In genomic region chr17:57255182-57255775, GRCh38 we compare ENCODE assay signal across 8 cellular contexts. TPM values are rescaled to one million over a fixed set of nuclear protein-coding genes. Genes with fewer than 3 reads are reported as not detected.
DNase-seq lines count a peak whose midpoint lies in the region; ATAC-seq and TF ChIP-seq lines count a peak whose summit lies in the region.

No MANE protein-coding gene starts in this region.

- H3K27ac ChIP-seq in fibroblast of lung (ENCODE audit: insufficient read depth, low read length), result no peak overlapping the region
- peak overlapping the region; percentile 97 to 99 for H3K27ac ChIP-seq in prostate gland

- no peak overlapping the region for H3K9ac ChIP-seq in fibroblast of lung (ENCODE audit: insufficient read depth, low read length)

- TF ChIP-seq POLR2A in prostate gland (IDR thresholded peaks at IDR 0.05), result no peak

- intact Hi-C loops in prostate gland (cut with DNase I), result loop anchor here (5.0 to 10.0 kb wide), 2 partner anchors 152 to 330 kb away; no protein-coding TSS in a partner anchor

- H3K4me1 ChIP-seq in fibroblast of lung (ENCODE audit: control insufficient read depth, extremely low read depth, insufficient read depth, low read length) (peaks cover 3% of the 10 kb centered on the region), prostate gland (replicated peaks) (no peaks in the 10 kb centered on the region)

- ATAC-seq in HG03439 (IDR thresholded peaks at IDR 0.05; ENCODE audit: unreplicated experiment), result no peak

- CTCF ChIA-PET in HEK293T (lab: Yijun Ruan, JAX), result interaction anchor here (0.5 to 2.2 kb wide), 2 partner anchors 12 to 512 kb away, joined by 3 to 19 read pairs; no protein-coding TSS in a partner anchor

- H3K79me2 ChIP-seq in fibroblast of lung (ENCODE audit: control insufficient read depth, insufficient read depth, low read length), result no peaks in the 10 kb centered on the region

- TF ChIP-seq CTCF in fibroblast of lung (conservative IDR thresholded peaks at IDR 0.05 in 1 of 2, IDR thresholded peaks at IDR 0.05 in 1 of 2; ENCODE audit: low read depth in 1 of 2, low read length in 2 of 2), result no peak
- TF ChIP-seq CTCF in prostate gland (IDR thresholded peaks at IDR 0.05), result no peak

- H4K20me1 ChIP-seq in fibroblast of lung (ENCODE audit: control insufficient read depth, extremely low read depth, insufficient read depth, low read length), result no peaks in the 10 kb centered on the region

- no peaks in the 10 kb centered on the region for H3K9me3 ChIP-seq in fibroblast of lung (ENCODE audit: control insufficient read depth, insufficient read depth, low read depth, low read length)
- H3K9me3 ChIP-seq in prostate gland, result no peaks in the 10 kb centered on the region

- WGBS in prostate gland, result 28% methylated on average over 16 of the region's 16 CpGs

- H3K36me3 ChIP-seq in fibroblast of lung (ENCODE audit: control insufficient read depth, insufficient read depth, low read length) (no peaks in the 10 kb centered on the region), prostate gland (no peaks in the 10 kb centered on the region)

- no peak overlapping the region for H2AFZ ChIP-seq in fibroblast of lung (ENCODE audit: low read length)

- POLR2A ChIA-PET in HEK293T (lab: Yijun Ruan, JAX), result interaction anchor here (1.0 kb wide), 1 partner anchor 12 kb away, joined by 4 read pairs; no protein-coding TSS in a partner anchor

- peak overlapping the region; percentile 96 for H3K4me2 ChIP-seq in fibroblast of lung (ENCODE audit: extremely low read depth, insufficient read depth, low read length)

- peak overlapping the region; percentile 82 for H3K4me3 ChIP-seq in GM08714 (ENCODE audit: low read length)
- H3K4me3 ChIP-seq in fibroblast of lung (replicated peaks in 1 of 4; ENCODE audit: control extremely low read depth in 1 of 4, insufficient read depth in 1 of 4, low read depth in 3 of 4, low read length in 4 of 4), result peak overlapping the region; percentile 55 to 72 (median 64)
- peak overlapping the region; percentile 82 to 88 for H3K4me3 ChIP-seq in prostate gland

- peak; percentile 21 for DNase-seq in RKO (ENCODE audit: low spot score)
- DNase-seq in fibroblast of lung (ENCODE audit: low read depth in 2 of 2), result no peak
- no peak for DNase-seq in prostate gland (ENCODE audit: low spot score)
- no peak for DNase-seq in activated gamma-delta T cell treated with Interleukin-2 at 50 U/mL for 16 hours
- DNase-seq in HEK293T (ENCODE audit: extremely low spot score), result no peak
- no peak for DNase-seq in cerebellum (ENCODE audit: low spot score)

- peaks cover 9% of the 10 kb centered on the region for H3K27me3 ChIP-seq in fibroblast of lung (ENCODE audit: control insufficient read depth, insufficient read depth, low read length)
- H3K27me3 ChIP-seq in prostate gland (replicated peaks; ENCODE audit: insufficient read depth), result no peaks in the 10 kb centered on the region

TF ChIP-seq in HEK293T, 16 proteins besides CTCF, POLR2A, EP300 and RAD21:
- TF ChIP-seq FOXK2 (IDR thresholded peaks at IDR 0.05) (no peak), CTBP1 (IDR thresholded peaks at IDR 0.05; ENCODE audit: borderline replicate concordance) (no peak), FOXA1 (IDR thresholded peaks at IDR 0.05) (no peak), BHLHE40 (IDR thresholded peaks at IDR 0.05; ENCODE audit: borderline replicate concordance) (no peak), NFRKB (IDR thresholded peaks at IDR 0.05) (no peak), L3MBTL2 (conservative IDR thresholded peaks at IDR 0.05) (no peak; the same call in 1 of the 2 replicates), FOXM1 (IDR thresholded peaks at IDR 0.05; ENCODE audit: borderline replicate concordance) (no peak), SP1 (IDR thresholded peaks at IDR 0.05) (no peak), HDGF (IDR thresholded peaks at IDR 0.05; ENCODE audit: borderline replicate concordance) (no peak), LEF1 (IDR thresholded peaks at IDR 0.05; ENCODE audit: borderline replicate concordance) (no peak), PKNOX1 (IDR thresholded peaks at IDR 0.05) (no peak), ARNT (IDR thresholded peaks at IDR 0.05) (no peak), TARDBP (IDR thresholded peaks at IDR 0.05) (no peak), ELF4 (IDR thresholded peaks at IDR 0.05) (no peak), ZNF384 (IDR thresholded peaks at IDR 0.05) (no peak)

RNA-seq across cellular contexts. Expression of gene MSI2, which starts 1.0 kb away (rescaled TPM):
- total RNA-seq in fibroblast of lung (11.0 and 14.2 TPM in 2 replicates), prostate gland (10 to 100 TPM; 53.1 to 74.0 TPM), cerebellum (148 TPM)
- polyA plus RNA-seq in fibroblast of lung, result 6.8 and 9.2 TPM in 2 replicates
- 10.0 and 10.4 TPM in 2 replicates for polyA plus RNA-seq in fibroblast of lung (2012)
- polyA minus RNA-seq in fibroblast of lung (ENCODE audit: low replicate concordance), result 12.0 and 31.8 TPM in 2 replicates
